1 cellular context compared by ENCODE assay signal in the genomic region with DNA sequence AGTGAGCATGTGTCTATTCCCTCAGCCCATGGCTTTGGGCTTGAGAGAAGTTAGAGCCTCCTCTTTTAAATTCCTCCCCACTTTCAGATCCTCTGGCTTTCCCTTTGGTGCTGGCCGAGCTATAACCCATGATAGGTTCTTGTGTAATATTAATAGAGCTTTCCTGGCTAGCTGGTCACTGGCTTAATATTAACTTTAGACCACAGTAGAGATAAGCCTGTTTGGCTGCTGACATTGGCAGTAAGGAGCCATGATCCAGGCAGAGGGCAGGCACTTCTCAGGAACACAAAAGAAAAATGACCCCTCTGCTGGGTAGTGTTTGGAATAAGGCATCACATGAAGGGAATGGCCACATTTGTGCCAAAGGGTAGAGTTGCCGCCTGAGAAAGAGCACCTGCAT.
TF ChIP-seq lines count a peak whose summit lies in the region.

No MANE protein-coding gene starts in this region.

TF ChIP-seq in HepG2, 621 proteins besides CTCF, POLR2A, EP300 and RAD21 (continued from another document):
- TF ChIP-seq HNF1B (CRISPR knock-in tag; IDR thresholded peaks at IDR 0.05) (peak; percentile 28; the same call in 1 of the 2 replicates), FOXA3 (CRISPR knock-in tag; IDR thresholded peaks at IDR 0.05) (0 out of 2 replicates have a peak, but pooled peaks have one; percentile 5), PHF21A (CRISPR knock-in tag; IDR thresholded peaks at IDR 0.05) (peak; percentile 39; the same call in 1 of the 2 replicates), ZNF484 (CRISPR knock-in tag; IDR thresholded peaks at IDR 0.05; ENCODE audit: borderline replicate concordance, low read depth) (no peak), TFE3 (CRISPR knock-in tag; IDR thresholded peaks at IDR 0.05) (peak; percentile 13; the same call in 1 of the 2 replicates), RBM22 (optimal IDR thresholded peaks at IDR 0.05; ENCODE audit: low read length) (peak; percentile 39), ZNF280D (CRISPR knock-in tag; IDR thresholded peaks at IDR 0.05) (no peak), ERF (CRISPR knock-in tag; IDR thresholded peaks at IDR 0.05) (0 out of 2 replicates have a peak, but pooled peaks have one; percentile 45), CSRNP2 (CRISPR knock-in tag; conservative IDR thresholded peaks at IDR 0.05; ENCODE audit: low read depth) (no peak), JUN (CRISPR knock-in tag; IDR thresholded peaks at IDR 0.05) (no peak), BCL6 (CRISPR knock-in tag; IDR thresholded peaks at IDR 0.05) (peak; percentile 10; the same call in 1 of the 2 replicates), SMAD9 (CRISPR knock-in tag; IDR thresholded peaks at IDR 0.05) (no peak), SMC3 (IDR thresholded peaks at IDR 0.05; ENCODE audit: low read length) (0 out of 2 replicates have a peak, but pooled peaks have one; percentile 8)
- TF ChIP-seq, protein P1, sequence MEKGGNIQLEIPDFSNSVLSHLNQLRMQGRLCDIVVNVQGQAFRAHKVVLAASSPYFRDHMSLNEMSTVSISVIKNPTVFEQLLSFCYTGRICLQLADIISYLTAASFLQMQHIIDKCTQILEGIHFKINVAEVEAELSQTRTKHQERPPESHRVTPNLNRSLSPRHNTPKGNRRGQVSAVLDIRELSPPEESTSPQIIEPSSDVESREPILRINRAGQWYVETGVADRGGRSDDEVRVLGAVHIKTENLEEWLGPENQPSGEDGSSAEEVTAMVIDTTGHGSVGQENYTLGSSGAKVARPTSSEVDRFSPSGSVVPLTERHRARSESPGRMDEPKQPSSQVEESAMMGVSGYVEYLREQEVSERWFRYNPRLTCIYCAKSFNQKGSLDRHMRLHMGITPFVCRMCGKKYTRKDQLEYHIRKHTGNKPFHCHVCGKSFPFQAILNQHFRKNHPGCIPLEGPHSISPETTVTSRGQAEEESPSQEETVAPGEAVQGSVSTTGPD (CRISPR knock-in tag; IDR thresholded peaks at IDR 0.05) = peak; percentile 76; the same call in 1 of the 2 replicates
- TF ChIP-seq, protein P2, sequence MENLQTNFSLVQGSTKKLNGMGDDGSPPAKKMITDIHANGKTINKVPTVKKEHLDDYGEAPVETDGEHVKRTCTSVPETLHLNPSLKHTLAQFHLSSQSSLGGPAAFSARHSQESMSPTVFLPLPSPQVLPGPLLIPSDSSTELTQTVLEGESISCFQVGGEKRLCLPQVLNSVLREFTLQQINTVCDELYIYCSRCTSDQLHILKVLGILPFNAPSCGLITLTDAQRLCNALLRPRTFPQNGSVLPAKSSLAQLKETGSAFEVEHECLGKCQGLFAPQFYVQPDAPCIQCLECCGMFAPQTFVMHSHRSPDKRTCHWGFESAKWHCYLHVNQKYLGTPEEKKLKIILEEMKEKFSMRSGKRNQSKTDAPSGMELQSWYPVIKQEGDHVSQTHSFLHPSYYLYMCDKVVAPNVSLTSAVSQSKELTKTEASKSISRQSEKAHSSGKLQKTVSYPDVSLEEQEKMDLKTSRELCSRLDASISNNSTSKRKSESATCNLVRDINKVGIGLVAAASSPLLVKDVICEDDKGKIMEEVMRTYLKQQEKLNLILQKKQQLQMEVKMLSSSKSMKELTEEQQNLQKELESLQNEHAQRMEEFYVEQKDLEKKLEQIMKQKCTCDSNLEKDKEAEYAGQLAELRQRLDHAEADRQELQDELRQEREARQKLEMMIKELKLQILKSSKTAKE (CRISPR knock-in tag; IDR thresholded peaks at IDR 0.05; ENCODE audit: borderline replicate concordance) = no peak
